ENCODE assay signal across 9 cellular contexts in the genomic region with DNA sequence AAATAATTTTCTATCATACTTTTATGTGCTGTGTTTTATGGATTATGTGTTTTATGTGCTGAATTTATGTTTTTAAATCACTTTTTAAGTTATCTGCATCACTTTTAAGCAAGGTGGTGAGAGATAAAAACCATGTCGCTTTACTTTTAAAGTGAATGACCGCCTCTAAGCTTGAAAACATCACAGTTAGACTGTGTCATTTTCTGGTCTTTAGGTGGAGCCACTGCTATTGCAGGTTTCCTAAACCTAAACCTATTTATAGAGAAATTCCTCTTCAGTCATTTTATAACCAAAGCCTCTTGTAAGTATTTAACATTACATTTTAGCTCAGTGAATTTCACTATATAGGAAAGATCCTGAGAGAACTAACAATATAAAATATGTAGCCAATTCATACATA. TPM values are rescaled to one million over a fixed set of nuclear protein-coding genes. Genes with fewer than 3 reads are reported as not detected.
DNase-seq lines count a peak whose midpoint lies in the region; ATAC-seq, FAIRE-seq and TF ChIP-seq lines count a peak whose summit lies in the region.
"Had no signal": no experiment of that assay in that cellular context is flagged by ENCODE, and none has a peak within 500 bp of the region (broad histone marks: within the 10 kb centered on the region; RNA-seq: fewer than 3 reads in every experiment).

No MANE protein-coding gene starts in this region.

- H3K4me3 ChIP-seq in GM23338 = no peak overlapping the region

- no peaks in the 10 kb centered on the region for H3K9me2 ChIP-seq in GM23338 (ENCODE audit: insufficient read depth)

- H4K20me1 ChIP-seq in GM23338 (replicated peaks; ENCODE audit: insufficient read depth) = no peaks in the 10 kb centered on the region

- peaks cover 6% of the 10 kb centered on the region for H3K4me1 Mint-ChIP-seq in GM23338
- peaks cover 11% of the 10 kb centered on the region for H3K4me1 Mint-ChIP-seq in stimulated activated memory B cell treated with anti-CD40 and anti-IgM and Interleukin-4, amounts not matched to agents 10 μg/mL and 1 μg/mL and 100 μg/mL, for 72 hours
- peaks cover 6% of the 10 kb centered on the region for H3K4me1 Mint-ChIP-seq in endothelial cell (ENCODE audit: unreplicated experiment)

- peak overlapping the region; percentile 26 for H3K27ac ChIP-seq in GM23338 (ENCODE audit: low read depth)
- peak overlapping the region; percentile 95 for H3K27ac ChIP-seq in epithelial cell of prostate

- FAIRE-seq in RCC 7860 (lab: Jason Lieb, UNC) = no peak

- ATAC-seq in GM23338 (peak; percentile 39; the same call in 2 of the 3 replicates), omental fat pad (ENCODE audit: low FRiP score) (no peak), GM18517 (IDR thresholded peaks at IDR 0.05; ENCODE audit: unreplicated experiment) (no peak)
- ATAC-seq in stimulated activated memory B cell treated with anti-CD40 and anti-IgM and Interleukin-4, amounts not matched to agents 10 μg/mL and 1 μg/mL and 100 μg/mL, for 72 hours = no peak

- no peaks in the 10 kb centered on the region for H3F3A ChIP-seq in GM23338 (replicated peaks; ENCODE audit: low read depth)

- H3K4me2 ChIP-seq in GM23338 = no peak overlapping the region

- no peaks in the 10 kb centered on the region for H3K79me2 ChIP-seq in GM23338 (replicated peaks; ENCODE audit: insufficient read depth)

- no peak overlapping the region for H2AFZ ChIP-seq in GM23338

- DNase-seq in GM23338 (ENCODE audit: low spot score) = peak; percentile 26
- peak; percentile 44 for DNase-seq in OCI-M1 (lab: John Stamatoyannopoulos, UW)
- DNase-seq in epithelial cell of prostate (ENCODE audit: low read depth, low spot score) = no peak
- DNase-seq in endothelial cell (ENCODE audit: low spot score) = no peak
- DNase-seq in omental fat pad (ENCODE audit: low spot score) = no peak
- DNase-seq in RCC 7860 (ENCODE audit: low spot score) = no peak
- DNase-seq: NCI-H446 treated with DMSO at 0.1 percent for 48 hours had no signal

- no peak overlapping the region; the same call in 1 of the 2 replicates for H3K27ac Mint-ChIP-seq in GM23338
- H3K27ac Mint-ChIP-seq in stimulated activated memory B cell treated with anti-CD40 and anti-IgM and Interleukin-4, amounts not matched to agents 10 μg/mL and 1 μg/mL and 100 μg/mL, for 72 hours = peak overlapping the region; percentile 67
- no peak overlapping the region for H3K27ac Mint-ChIP-seq in endothelial cell (ENCODE audit: unreplicated experiment)

- H3K9me3 Mint-ChIP-seq in GM23338 (no peaks in the 10 kb centered on the region), endothelial cell (ENCODE audit: unreplicated experiment) (no peaks in the 10 kb centered on the region)
- no peaks in the 10 kb centered on the region for H3K9me3 Mint-ChIP-seq in stimulated activated memory B cell treated with anti-CD40 and anti-IgM and Interleukin-4, amounts not matched to agents 10 μg/mL and 1 μg/mL and 100 μg/mL, for 72 hours

- H3K4me1 ChIP-seq in GM23338 (ENCODE audit: insufficient read depth) = no peaks in the 10 kb centered on the region

- no peak overlapping the region for H3K4me3 Mint-ChIP-seq in GM23338
- H3K4me3 Mint-ChIP-seq in stimulated activated memory B cell treated with anti-CD40 and anti-IgM and Interleukin-4, amounts not matched to agents 10 μg/mL and 1 μg/mL and 100 μg/mL, for 72 hours = no peak overlapping the region
- no peak overlapping the region for H3K4me3 Mint-ChIP-seq in endothelial cell (ENCODE audit: unreplicated experiment)

- no peaks in the 10 kb centered on the region for H3K36me3 Mint-ChIP-seq in GM23338 (ENCODE audit: low read depth)
- H3K36me3 Mint-ChIP-seq in stimulated activated memory B cell treated with anti-CD40 and anti-IgM and Interleukin-4, amounts not matched to agents 10 μg/mL and 1 μg/mL and 100 μg/mL, for 72 hours = peaks cover 1% of the 10 kb centered on the region
- no peaks in the 10 kb centered on the region for H3K36me3 Mint-ChIP-seq in endothelial cell (ENCODE audit: low read depth, unreplicated experiment)

- H3K36me3 ChIP-seq in GM23338 (ENCODE audit: insufficient read depth) = no peaks in the 10 kb centered on the region

- H3K27me3 Mint-ChIP-seq in GM23338 (ENCODE audit: insufficient read depth, low read depth, poor library complexity) = peaks cover 6% of the 10 kb centered on the region
- H3K27me3 Mint-ChIP-seq in stimulated activated memory B cell treated with anti-CD40 and anti-IgM and Interleukin-4, amounts not matched to agents 10 μg/mL and 1 μg/mL and 100 μg/mL, for 72 hours = no peaks in the 10 kb centered on the region
- H3K27me3 Mint-ChIP-seq in endothelial cell (ENCODE audit: unreplicated experiment) = peaks cover 1% of the 10 kb centered on the region

- TF ChIP-seq CTCF in GM23338 (conservative IDR thresholded peaks at IDR 0.05; ENCODE audit: low read depth in 2 of 2) (peak; percentile 48 to 53), endothelial cell (IDR thresholded peaks at IDR 0.05; ENCODE audit: unreplicated experiment) (no peak), omental fat pad (IDR thresholded peaks at IDR 0.05) (no peak)

- no peaks in the 10 kb centered on the region for H3K27me3 ChIP-seq in GM23338 (ENCODE audit: insufficient read depth)

TF ChIP-seq in GM23338, 12 proteins besides CTCF, POLR2A, EP300 and RAD21 (continues in another document):
- TF ChIP-seq CREB1 (CRISPR knock-in tag; IDR thresholded peaks at IDR 0.05; ENCODE audit: low read depth) (no peak), STAT1 (IDR thresholded peaks at IDR 0.05; ENCODE audit: unreplicated experiment) (no peak), JUNB (IDR thresholded peaks at IDR 0.05; ENCODE audit: unreplicated experiment) (no peak), EZH2 (IDR thresholded peaks at IDR 0.05; ENCODE audit: low read depth, unreplicated experiment) (no peak), ETS1 (IDR thresholded peaks at IDR 0.05) (no peak), ZNF114 (CRISPR knock-in tag; IDR thresholded peaks at IDR 0.05) (no peak), ZNF331 (CRISPR knock-in tag; IDR thresholded peaks at IDR 0.05; ENCODE audit: low read depth) (no peak)

RNA-seq across cellular contexts. Expression of gene MDM2, which starts 21.0 kb away (rescaled TPM):
- 85.4 and 105 TPM in 2 replicates for total RNA-seq in GM23338 (2014; rRNA removed; shearing (Covaris generic))
- polyA plus RNA-seq in GM23338 (2016; fragmentation: Nextera tagmentation; extraction: Ambion mirVana) = 136 and 160 TPM in 2 replicates
- total RNA-seq in endothelial cell (ENCODE audit: unreplicated experiment) = 113 TPM
- total RNA-seq in omental fat pad = 10 to 100 TPM; 44.3 to 84.2 (median 70.1) TPM

RNA-seq across cellular contexts. Expression of gene SLC35E3, which starts 41.0 kb away (rescaled TPM):
- 1.5 and 5.5 TPM in 2 replicates for total RNA-seq in GM23338 (2014; rRNA removed; shearing (Covaris generic))
- 11.4 and 13.8 TPM in 2 replicates for polyA plus RNA-seq in GM23338 (2016; fragmentation: Nextera tagmentation; extraction: Ambion mirVana)
- total RNA-seq in endothelial cell (ENCODE audit: unreplicated experiment) (10.5 TPM), omental fat pad (1 to 10 TPM; 2.8 to 6.9 (median 3.7) TPM)

Comparison
In these comparisons a context has a peak if more than half of its experiments do, and no peak if none do; other contexts are left out.
1. DNase-seq: peak in GM23338 (single experiment) and OCI-M1 (single experiment); none in epithelial cell of prostate (single experiment), endothelial cell (single experiment), omental fat pad (single experiment) and RCC 7860 (single experiment).
2. CTCF ChIP-seq: peak in GM23338 (2 of 2); none in endothelial cell (single experiment) and omental fat pad (0 of 3).